2 cellular contexts compared by ENCODE assay signal in genomic region chr6:3801960-3802359, GRCh38.
TF ChIP-seq lines count a peak whose summit lies in the region.

No MANE protein-coding gene starts in this region.

TF ChIP-seq in GM12878, 131 proteins besides CTCF, POLR2A, EP300 and RAD21 (continues in another document):
- TF ChIP-seq IKZF1 (conservative IDR thresholded peaks at IDR 0.05), result no peak
- TF ChIP-seq HCFC1 (IDR thresholded peaks at IDR 0.05; ENCODE audit: low read length), result no peak
- no peak for TF ChIP-seq IRF3 (IDR thresholded peaks at IDR 0.05)
- TF ChIP-seq KAT2A (conservative IDR thresholded peaks at IDR 0.05; ENCODE audit: control insufficient read depth, low read depth, low read length), result no peak
- TF ChIP-seq, protein P1, sequence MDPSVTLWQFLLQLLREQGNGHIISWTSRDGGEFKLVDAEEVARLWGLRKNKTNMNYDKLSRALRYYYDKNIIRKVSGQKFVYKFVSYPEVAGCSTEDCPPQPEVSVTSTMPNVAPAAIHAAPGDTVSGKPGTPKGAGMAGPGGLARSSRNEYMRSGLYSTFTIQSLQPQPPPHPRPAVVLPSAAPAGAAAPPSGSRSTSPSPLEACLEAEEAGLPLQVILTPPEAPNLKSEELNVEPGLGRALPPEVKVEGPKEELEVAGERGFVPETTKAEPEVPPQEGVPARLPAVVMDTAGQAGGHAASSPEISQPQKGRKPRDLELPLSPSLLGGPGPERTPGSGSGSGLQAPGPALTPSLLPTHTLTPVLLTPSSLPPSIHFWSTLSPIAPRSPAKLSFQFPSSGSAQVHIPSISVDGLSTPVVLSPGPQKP (IDR thresholded peaks at IDR 0.05; ENCODE audit: low read depth, low read length), result no peak
- TF ChIP-seq TCF3 (IDR thresholded peaks at IDR 0.05; ENCODE audit: borderline replicate concordance, insufficient read depth, low read depth, low read length), result no peak
- no peak for TF ChIP-seq SIX5 (IDR thresholded peaks at IDR 0.05; ENCODE audit: low read depth, low read length, severe bottlenecking)
- no peak for TF ChIP-seq TBL1XR1 (IDR thresholded peaks at IDR 0.05; ENCODE audit: low read depth, low read length)
- TF ChIP-seq JUNB (IDR thresholded peaks at IDR 0.05), result peak; percentile 85
- no peak for TF ChIP-seq POLR2AphosphoS2 (IDR thresholded peaks at IDR 0.05; ENCODE audit: low read depth, low read length)
- TF ChIP-seq, protein P2, sequence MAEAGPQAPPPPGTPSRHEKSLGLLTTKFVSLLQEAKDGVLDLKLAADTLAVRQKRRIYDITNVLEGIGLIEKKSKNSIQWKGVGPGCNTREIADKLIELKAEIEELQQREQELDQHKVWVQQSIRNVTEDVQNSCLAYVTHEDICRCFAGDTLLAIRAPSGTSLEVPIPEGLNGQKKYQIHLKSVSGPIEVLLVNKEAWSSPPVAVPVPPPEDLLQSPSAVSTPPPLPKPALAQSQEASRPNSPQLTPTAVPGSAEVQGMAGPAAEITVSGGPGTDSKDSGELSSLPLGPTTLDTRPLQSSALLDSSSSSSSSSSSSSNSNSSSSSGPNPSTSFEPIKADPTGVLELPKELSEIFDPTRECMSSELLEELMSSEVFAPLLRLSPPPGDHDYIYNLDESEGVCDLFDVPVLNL (IDR thresholded peaks at IDR 0.05; ENCODE audit: low read depth, low read length), result no peak
- TF ChIP-seq CBX3 (IDR thresholded peaks at IDR 0.05; ENCODE audit: borderline replicate concordance, low read depth), result no peak
- TF ChIP-seq ESRRA (IDR thresholded peaks at IDR 0.05; ENCODE audit: low read length), result no peak
- no peak for TF ChIP-seq SPI1 (IDR thresholded peaks at IDR 0.05; ENCODE audit: borderline replicate concordance, insufficient read depth, low read depth, low read length)
- TF ChIP-seq SMC3 (IDR thresholded peaks at IDR 0.05; ENCODE audit: borderline replicate concordance, low read length), result no peak
- TF ChIP-seq EZH2 (IDR thresholded peaks at IDR 0.05; ENCODE audit: borderline replicate concordance, control insufficient read depth, low read depth, low read length), result no peak
- TF ChIP-seq HSF1 (IDR thresholded peaks at IDR 0.05; ENCODE audit: low read depth, low read length), result no peak
- TF ChIP-seq SMARCA5 (IDR thresholded peaks at IDR 0.05), result no peak
- TF ChIP-seq FOS (IDR thresholded peaks at IDR 0.05; ENCODE audit: borderline replicate concordance, extremely low read depth, insufficient read length), result no peak
- no peak for TF ChIP-seq RCOR1 (conservative IDR thresholded peaks at IDR 0.05; ENCODE audit: low read depth, low read length)
- no peak for TF ChIP-seq HDAC2 (IDR thresholded peaks at IDR 0.05)
- no peak for TF ChIP-seq MTA3 (IDR thresholded peaks at IDR 0.05; ENCODE audit: borderline replicate concordance, low read length)
- TF ChIP-seq KDM1A (IDR thresholded peaks at IDR 0.05; ENCODE audit: borderline replicate concordance), result no peak
- no peak for TF ChIP-seq ZBTB33 (IDR thresholded peaks at IDR 0.05)
- no peak for TF ChIP-seq PML (IDR thresholded peaks at IDR 0.05; ENCODE audit: low read length)
- TF ChIP-seq DPF2 (IDR thresholded peaks at IDR 0.05), result no peak

TF ChIP-seq in HEK293T, 16 proteins besides CTCF, POLR2A, EP300 and RAD21:
- TF ChIP-seq SP1 (IDR thresholded peaks at IDR 0.05) (no peak), FOXK2 (IDR thresholded peaks at IDR 0.05) (no peak), FOXM1 (IDR thresholded peaks at IDR 0.05; ENCODE audit: borderline replicate concordance) (no peak), TARDBP (IDR thresholded peaks at IDR 0.05) (no peak), HDGF (IDR thresholded peaks at IDR 0.05; ENCODE audit: borderline replicate concordance) (no peak), CTBP1 (IDR thresholded peaks at IDR 0.05; ENCODE audit: borderline replicate concordance) (no peak)
